8 cellular contexts compared by ENCODE assay signal in the genomic region with DNA sequence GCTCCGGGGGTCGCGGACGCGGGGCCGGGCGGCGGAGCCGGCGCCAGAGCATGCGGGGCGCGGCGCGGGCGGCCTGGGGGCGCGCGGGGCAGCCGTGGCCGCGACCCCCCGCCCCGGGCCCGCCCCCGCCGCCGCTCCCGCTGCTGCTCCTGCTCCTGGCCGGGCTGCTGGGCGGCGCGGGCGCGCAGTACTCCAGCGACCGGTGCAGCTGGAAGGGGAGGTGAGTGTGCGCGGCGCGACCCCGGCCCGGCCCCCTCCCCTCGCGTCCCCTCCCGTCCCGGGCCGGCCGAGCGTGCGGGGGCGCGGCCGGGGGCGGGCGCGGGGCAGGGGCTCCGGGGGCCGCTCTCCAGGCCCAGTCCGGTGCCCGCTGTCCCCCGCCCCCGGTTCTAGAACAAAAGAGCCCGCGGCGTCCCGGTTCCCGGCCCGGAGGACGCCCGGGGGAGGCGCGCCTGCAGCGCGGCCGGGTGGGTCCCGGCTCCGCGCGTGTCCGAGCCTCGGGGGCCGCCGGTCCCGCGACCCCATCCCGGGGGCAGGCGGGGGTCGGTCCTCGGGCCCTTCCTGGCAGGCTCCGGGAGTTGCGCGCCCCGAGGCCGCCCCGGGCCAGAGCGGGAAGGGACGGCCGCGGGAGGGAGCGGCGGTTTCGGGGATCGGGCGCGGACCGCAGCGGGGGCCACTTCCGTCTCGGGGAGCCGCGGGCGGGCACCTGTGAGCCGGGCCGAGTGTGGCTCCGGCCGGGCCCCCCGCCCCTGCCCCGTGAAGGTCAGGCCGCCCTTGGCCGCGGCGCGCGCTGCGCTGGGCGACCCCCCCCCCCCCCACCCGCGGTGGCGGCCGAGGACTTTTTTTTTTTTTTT. TPM values are rescaled to one million over a fixed set of nuclear protein-coding genes. Genes with fewer than 3 reads are reported as not detected.
A peak's percentile ranks its signal among the peaks of the same experiment; 100 is the strongest.
DNase-seq lines count a peak whose midpoint lies in the region; ATAC-seq and TF ChIP-seq lines count a peak whose summit lies in the region.

No MANE protein-coding gene starts in this region.

- no peak overlapping the region for H4K91ac ChIP-seq in neuronal stem cell (ENCODE audit: low read depth, low read length, poor library complexity)

- H3K4me3 ChIP-seq in dorsolateral prefrontal cortex (peak overlapping the region in 55 of 59 donors; percentile 33 to 82 (median 62)), neuronal stem cell (ENCODE audit: low read length in 2 of 2) (peak overlapping the region; percentile 58 to 86)

- H3K23ac ChIP-seq in neuronal stem cell (ENCODE audit: low read depth, low read length, poor library complexity): no peak overlapping the region

- TF ChIP-seq CTCF in dorsolateral prefrontal cortex (IDR thresholded peaks at IDR 0.05 in 54 of 56, conservative IDR thresholded peaks at IDR 0.05 in 2 of 56; ENCODE audit: low read depth in 1 of 56, partially characterized antibody in 56 of 56): no peak

- H3K18ac ChIP-seq in neuronal stem cell (ENCODE audit: low read length): peak overlapping the region; percentile 87

- peak; percentile 15 for ATAC-seq in HG03280 (IDR thresholded peaks at IDR 0.05; ENCODE audit: unreplicated experiment)

- H3K4me2 ChIP-seq in neuronal stem cell (ENCODE audit: insufficient read depth, low read length, poor library complexity, severe bottlenecking): peak overlapping the region; percentile 80

- intact Hi-C loops in dorsolateral prefrontal cortex (cut with DNase I): no loop called here

- H3K9ac ChIP-seq in neuronal stem cell (ENCODE audit: low read depth, low read length, poor library complexity): peak overlapping the region; percentile 60

- no peak overlapping the region for H2AK5ac ChIP-seq in neuronal stem cell (ENCODE audit: low read depth, low read length)

- H3K9me3 ChIP-seq in neuronal stem cell (replicated peaks in 1 of 2; ENCODE audit: control insufficient read depth in 2 of 2, insufficient read depth in 1 of 2, low read depth in 1 of 2, low read length in 2 of 2): peaks cover 0 to 3% of the 10 kb centered on the region in 2 donors

- H2BK15ac ChIP-seq in neuronal stem cell (ENCODE audit: low read length): no peak overlapping the region

- no peak overlapping the region for H3K14ac ChIP-seq in neuronal stem cell (ENCODE audit: low read length)

- H3K36me3 ChIP-seq in neuronal stem cell (replicated peaks in 1 of 2; ENCODE audit: control insufficient read depth in 2 of 2, insufficient read depth in 2 of 2, low read length in 2 of 2): peaks cover 0 to 6% of the 10 kb centered on the region in 2 donors

- no peak overlapping the region for H2BK5ac ChIP-seq in neuronal stem cell (ENCODE audit: low read length)

- no peak overlapping the region for H4K8ac ChIP-seq in neuronal stem cell (ENCODE audit: low read depth, low read length)

- peak overlapping the region; percentile 69 for H2AFZ ChIP-seq in neuronal stem cell (ENCODE audit: low read length)

- H3K4me1 ChIP-seq in neuronal stem cell (ENCODE audit: control insufficient read depth in 2 of 2, insufficient read depth in 1 of 2, low read depth in 1 of 2, low read length in 2 of 2): peaks cover 8 to 15% of the 10 kb centered on the region in 2 donors

- peak overlapping the region in 14 of 59 donors; percentile 7 to 83 (median 54) for H3K27ac ChIP-seq in dorsolateral prefrontal cortex
- no peak overlapping the region for H3K27ac ChIP-seq in neuronal stem cell (replicated peaks; ENCODE audit: low read length)

- peaks cover 0 to 6% (median 0%) of the 10 kb centered on the region in 45 donors for H3K27me3 ChIP-seq in dorsolateral prefrontal cortex
- H3K27me3 ChIP-seq in neuronal stem cell (ENCODE audit: control insufficient read depth in 3 of 3, insufficient read depth in 3 of 3, low read depth in 1 of 3, low read length in 3 of 3): peaks cover 13 to 45% (median 40%) of the 10 kb centered on the region in 3 experiments

- DNase-seq in Daoy (ENCODE audit: low read depth) (peak; percentile 42), dorsolateral prefrontal cortex (no peak), neuronal stem cell (ENCODE audit: low spot score) (no peak), T1000 (lab: John Stamatoyannopoulos, UW) (no peak), EL (no peak), NCI-H1105 treated with DMSO at 0.1 percent for 48 hours (lab: John Stamatoyannopoulos, UW) (no peak)
- DNase-seq in activated CD8-positive, alpha-beta memory T cell treated with anti-CD3 and anti-CD28 coated beads for 24 hours: no peak

- no peak overlapping the region for H3K4ac ChIP-seq in neuronal stem cell (ENCODE audit: low read length)

- no peak overlapping the region for H2BK12ac ChIP-seq in neuronal stem cell (ENCODE audit: low read length)

- H2BK120ac ChIP-seq in neuronal stem cell (ENCODE audit: low read depth, low read length): no peak overlapping the region

- H3K79me1 ChIP-seq in neuronal stem cell (ENCODE audit: low read depth, low read length): peaks cover 17% of the 10 kb centered on the region

- no CpG with 5 or more reads among the region's 131 CpGs for WGBS in neuronal stem cell (ENCODE audit: extremely low coverage in 2 of 2, insufficient read length in 2 of 2, insufficient replicate concordance in 1 of 2), 2 donors

RNA-seq across cellular contexts. Expression of gene METRNL, which starts 0.6 kb away (rescaled TPM):
- total RNA-seq in Daoy (2014; rRNA removed; shearing (Covaris generic)): 26.9 and 35.5 TPM in 2 replicates
- 10 to 100 TPM in 102 of 120 experiments, 1 to 10 TPM in 18; 3.8 to 30.0 (median 13.7) TPM for total RNA-seq in dorsolateral prefrontal cortex
- polyA plus RNA-seq in neuronal stem cell (2013, experiment 1 of 2): 12.8 TPM
- polyA plus RNA-seq in neuronal stem cell (2013, experiment 2 of 2): 14.7 TPM
